ENCODE assay signal across 29 cellular contexts in the genomic region with DNA sequence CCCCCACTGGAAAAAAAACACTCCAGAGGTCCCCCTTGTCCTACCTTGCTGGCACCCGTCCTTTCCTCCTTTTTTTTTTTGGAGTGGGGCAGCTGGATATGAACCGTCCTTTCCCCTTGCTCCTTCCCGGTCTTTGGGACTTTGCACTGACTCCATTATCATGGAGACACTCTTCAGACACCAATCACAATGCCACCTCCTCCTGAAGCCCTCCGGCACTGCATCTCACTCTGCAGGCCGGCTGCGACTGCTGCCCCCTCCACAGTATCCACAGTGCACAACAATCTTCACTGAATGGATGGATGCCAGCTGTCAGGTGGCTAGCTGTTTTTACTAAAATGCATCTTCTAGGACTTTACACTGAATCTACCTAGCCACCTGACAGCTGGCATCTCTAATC. TPM values are rescaled to one million over a fixed set of nuclear protein-coding genes. Genes with fewer than 3 reads are reported as not detected.
DNase-seq lines count a peak whose midpoint lies in the region; ATAC-seq, FAIRE-seq and TF ChIP-seq lines count a peak whose summit lies in the region.
"Had no signal": no experiment of that assay in that cellular context is flagged by ENCODE, and none has a peak within 500 bp of the region (broad histone marks: within the 10 kb centered on the region; RNA-seq: fewer than 3 reads in every experiment).

No MANE protein-coding gene starts in this region.

- peak overlapping the region in 2 of 3 donors; percentile 85 to 90 for H3K27ac Mint-ChIP-seq in CD4-positive, CD25-positive, alpha-beta regulatory T cell
- H3K27ac Mint-ChIP-seq in Caco-2 (ENCODE audit: unreplicated experiment): peak overlapping the region; percentile 70
- peak overlapping the region; percentile 46 for H3K27ac Mint-ChIP-seq in activated T-helper 17 cell treated with anti-CD3 and anti-CD28 coated beads, Interleukin-2, amount 50 U/mL, for 72 hours

- H3K4me1 Mint-ChIP-seq in CD4-positive, CD25-positive, alpha-beta regulatory T cell: peaks cover 0 to 14% (median 3%) of the 10 kb centered on the region in 4 donors
- H3K4me1 Mint-ChIP-seq in Caco-2 (ENCODE audit: low read depth, unreplicated experiment): no peaks in the 10 kb centered on the region
- H3K4me1 Mint-ChIP-seq in activated T-helper 17 cell treated with anti-CD3 and anti-CD28 coated beads, Interleukin-2, amount 50 U/mL, for 72 hours: no peaks in the 10 kb centered on the region

- H3K36me3 Mint-ChIP-seq in CD4-positive, CD25-positive, alpha-beta regulatory T cell: peaks cover 43% of the 10 kb centered on the region
- peaks cover 19% of the 10 kb centered on the region for H3K36me3 Mint-ChIP-seq in Caco-2 (ENCODE audit: insufficient read depth, unreplicated experiment)
- H3K36me3 Mint-ChIP-seq in activated T-helper 17 cell treated with anti-CD3 and anti-CD28 coated beads, Interleukin-2, amount 50 U/mL, for 72 hours (ENCODE audit: low read depth): peaks cover 22% of the 10 kb centered on the region

- TF ChIP-seq CTCF in Caco-2 (IDR thresholded peaks at IDR 0.05; ENCODE audit: insufficient read depth in 1 of 2, low read depth in 1 of 2, low read length in 1 of 2, severe bottlenecking in 1 of 2, unreplicated experiment in 1 of 2) (no peak), pancreas (IDR thresholded peaks at IDR 0.05) (no peak), smooth muscle cell (IDR thresholded peaks at IDR 0.05; ENCODE audit: borderline replicate concordance, insufficient read depth, poor library complexity, severe bottlenecking) (no peak)

- intact Hi-C loops in Caco-2 (cut with micrococcal nuclease; ENCODE audit: unreplicated experiment): no loop called here
- intact Hi-C loops in posterior vena cava (cut with DNase I): no loop called here
- intact Hi-C loops in pancreas (cut with DNase I): no loop called here

- no peaks in the 10 kb centered on the region for H3K27me3 ChIP-seq in CD4-positive, CD25-positive, alpha-beta regulatory T cell (ENCODE audit: control insufficient read depth, insufficient read depth, low read length)
- no peaks in the 10 kb centered on the region for H3K27me3 ChIP-seq in Caco-2 (replicated peaks; ENCODE audit: control insufficient read depth, insufficient read depth, low read length)
- no peaks in the 10 kb centered on the region for H3K27me3 ChIP-seq in pancreas
- no peaks in the 10 kb centered on the region for H3K27me3 ChIP-seq in smooth muscle cell (ENCODE audit: low read depth)
- H3K27me3 ChIP-seq: adrenal gland, body of pancreas, left lung, Peyer's patch, uterus had no signal

- no peaks in the 10 kb centered on the region for H3K27me3 Mint-ChIP-seq in CD4-positive, CD25-positive, alpha-beta regulatory T cell
- no peaks in the 10 kb centered on the region for H3K27me3 Mint-ChIP-seq in Caco-2 (ENCODE audit: insufficient read depth, unreplicated experiment)
- no peaks in the 10 kb centered on the region for H3K27me3 Mint-ChIP-seq in activated T-helper 17 cell treated with anti-CD3 and anti-CD28 coated beads, Interleukin-2, amount 50 U/mL, for 72 hours

- POLR2A ChIA-PET in Caco-2 (lab: Charles Lee): no interaction called here

- no peak overlapping the region for H3K4me3 Mint-ChIP-seq in CD4-positive, CD25-positive, alpha-beta regulatory T cell
- H3K4me3 Mint-ChIP-seq in Caco-2 (ENCODE audit: unreplicated experiment): no peak overlapping the region
- no peak overlapping the region for H3K4me3 Mint-ChIP-seq in activated T-helper 17 cell treated with anti-CD3 and anti-CD28 coated beads, Interleukin-2, amount 50 U/mL, for 72 hours

- H3F3A ChIP-seq in smooth muscle cell (ENCODE audit: low read depth): no peaks in the 10 kb centered on the region

- H2AFZ ChIP-seq in smooth muscle cell (ENCODE audit: low read depth): no peak overlapping the region

- no peaks in the 10 kb centered on the region for H3K9me3 ChIP-seq in CD4-positive, CD25-positive, alpha-beta regulatory T cell (ENCODE audit: control insufficient read depth in 2 of 2, low read length in 2 of 2)
- H3K9me3 ChIP-seq in Caco-2 (no peaks in the 10 kb centered on the region), pancreas (no peaks in the 10 kb centered on the region), smooth muscle cell (replicated peaks; ENCODE audit: low read depth) (no peaks in the 10 kb centered on the region)
- H3K9me3 ChIP-seq: adrenal gland, body of pancreas, left lung, Peyer's patch, uterus had no signal

- no peak for DNase-seq in CD4-positive, CD25-positive, alpha-beta regulatory T cell
- DNase-seq in Caco-2 (peak in 1 of 2 experiments; percentile 1), posterior vena cava (ENCODE audit: low spot score) (peak; percentile 28), pancreas (no peak), smooth muscle cell (lab: John Stamatoyannopoulos, UW; ENCODE audit: unreplicated experiment) (no peak)
- DNase-seq: activated CD4-positive, alpha-beta T cell treated with anti-CD3 and anti-CD28 coated beads for 1 hour; activated CD8-positive, alpha-beta memory T cell treated with anti-CD3 and anti-CD28 coated beads for 24 hours; activated gamma-delta T cell treated with Interleukin-2 at 50 U/mL for 16 hours; EL; GOT3; Karpas-422; NCI-H1436; NCI-H510A; retina; small intestine; stimulated activated CD4-positive, alpha-beta T cell treated with anti-CD3 and anti-CD28 coated beads, Interleukin-2, amount 100 ng/mL, for 24 hours had no signal

- peaks cover 20% of the 10 kb centered on the region for H3K36me3 ChIP-seq in CD4-positive, CD25-positive, alpha-beta regulatory T cell (ENCODE audit: control insufficient read depth, insufficient read depth, low read length)
- H3K36me3 ChIP-seq in Caco-2 (ENCODE audit: control insufficient read depth, insufficient read depth, low read length) (no peaks in the 10 kb centered on the region), pancreas (no peaks in the 10 kb centered on the region), smooth muscle cell (ENCODE audit: low read depth) (no peaks in the 10 kb centered on the region)
- H3K36me3 ChIP-seq: adrenal gland, uterus had no signal

- no peak overlapping the region for H3K27ac ChIP-seq in CD4-positive, CD25-positive, alpha-beta regulatory T cell (ENCODE audit: insufficient read depth, low read length, poor library complexity, severe bottlenecking)
- H3K27ac ChIP-seq in pancreas: no peak overlapping the region
- H3K27ac ChIP-seq in smooth muscle cell (ENCODE audit: low read depth): no peak overlapping the region
- H3K27ac ChIP-seq: adrenal gland, body of pancreas, C4-2B, left lung, Peyer's patch, uterus had no signal

- H3K4me3 ChIP-seq in CD4-positive, CD25-positive, alpha-beta regulatory T cell (ENCODE audit: low read depth, low read length): no peak overlapping the region
- H3K4me3 ChIP-seq in Caco-2 (ENCODE audit: low read depth, low read length) (no peak overlapping the region), pancreas (no peak overlapping the region), smooth muscle cell (no peak overlapping the region)
- H3K4me3 ChIP-seq: adrenal gland, body of pancreas, left lung, Peyer's patch, uterus had no signal

- H3K4me1 ChIP-seq in CD4-positive, CD25-positive, alpha-beta regulatory T cell (ENCODE audit: control insufficient read depth, insufficient read depth, low read length, poor library complexity, severe bottlenecking): peaks cover 4% of the 10 kb centered on the region
- 0 out of 2 replicates have a peak, but pooled peaks cover 3% of the 10 kb centered on the region for H3K4me1 ChIP-seq in Caco-2
- peaks cover 0 to 11% (median 0%) of the 10 kb centered on the region in 3 donors for H3K4me1 ChIP-seq in pancreas
- H3K4me1 ChIP-seq in smooth muscle cell (ENCODE audit: low read depth): no peaks in the 10 kb centered on the region
- H3K4me1 ChIP-seq: uterus had no signal

- H3K4me2 ChIP-seq in smooth muscle cell: no peak overlapping the region

- H4K20me1 ChIP-seq in smooth muscle cell (ENCODE audit: low read depth): no peaks in the 10 kb centered on the region

- no peaks in the 10 kb centered on the region for H3K79me2 ChIP-seq in smooth muscle cell (ENCODE audit: low read depth)

- no peak for ATAC-seq in CD4-positive, CD25-positive, alpha-beta regulatory T cell (ENCODE audit: low read depth in 2 of 2)
- ATAC-seq in activated T-helper 17 cell treated with anti-CD3 and anti-CD28 coated beads, Interleukin-2, amount 50 U/mL, for 72 hours (replicated peaks): no peak
- ATAC-seq in pancreas (no peak), GM21786 (IDR thresholded peaks at IDR 0.05; ENCODE audit: unreplicated experiment) (no peak)
- ATAC-seq: body of pancreas, left lung had no signal

- FAIRE-seq in pancreas (lab: Jason Lieb, UNC): no peak
- FAIRE-seq: endothelial cell of umbilical vein, GM12891, islet of Langerhans, small intestine had no signal

- CTCF ChIA-PET in Caco-2 (lab: Charles Lee): no interaction called here

- no peaks in the 10 kb centered on the region for H3K9me3 Mint-ChIP-seq in CD4-positive, CD25-positive, alpha-beta regulatory T cell
- no peaks in the 10 kb centered on the region for H3K9me3 Mint-ChIP-seq in Caco-2 (ENCODE audit: unreplicated experiment)
- H3K9me3 Mint-ChIP-seq in activated T-helper 17 cell treated with anti-CD3 and anti-CD28 coated beads, Interleukin-2, amount 50 U/mL, for 72 hours: no peaks in the 10 kb centered on the region

- WGBS in pancreas, 2 donors: 88 to 92% methylated on average over 6 of the region's 6 CpGs
- WGBS in smooth muscle cell (ENCODE audit: low lambda C conversion rate): 83% methylated on average over 6 of the region's 6 CpGs

- H3K9ac ChIP-seq in smooth muscle cell (ENCODE audit: low read depth): no peak overlapping the region

- BruUV-seq in Caco-2 (replicated peaks; lab: Mats Ljungman, UMichigan): no TSS peak

RNA-seq across cellular contexts. Expression of gene RGL4, which starts 12.7 kb away (rescaled TPM):
- 22.1 TPM for total RNA-seq in CD4-positive, CD25-positive, alpha-beta regulatory T cell
- 10 to 100 TPM; 71.3 to 85.0 (median 83.5) TPM for polyA plus RNA-seq in CD4-positive, CD25-positive, alpha-beta regulatory T cell
- total RNA-seq in Caco-2 (2022): not detected in 2 replicates
- 10 to 100 TPM in 1 of 2 donors, 1 to 10 TPM in 1; 4.1 to 10.4 TPM for total RNA-seq in activated T-helper 17 cell treated with anti-CD3 and anti-CD28 coated beads, Interleukin-2, amount 50 U/mL, for 72 hours
- total RNA-seq in posterior vena cava: 1 to 10 TPM in 1 of 2 donors, under 1 TPM in 1; 0.24 to 1.7 TPM
- under 1 TPM in 2 of 6 donors, not detected in 4; 0.50 to 0.95 TPM for total RNA-seq in pancreas
- polyA plus RNA-seq in pancreas: under 1 TPM; 0.42 to 0.72 TPM
- total RNA-seq in smooth muscle cell: not detected in 2 replicates
- polyA plus RNA-seq in smooth muscle cell: 0.23 and 0.43 TPM in 2 replicates
- total RNA-seq: body of pancreas, dermis microvascular lymphatic vessel endothelial cell, endothelial cell of umbilical vein, osteoblast, Peyer's patch had no signal
- polyA plus RNA-seq: endothelial cell of umbilical vein had no signal

RNA-seq across cellular contexts. Expression of gene DRICH1, which starts 46.0 kb away (rescaled TPM):
- not detected for total RNA-seq in CD4-positive, CD25-positive, alpha-beta regulatory T cell
- under 1 TPM in 1 of 4 donors, not detected in 3; 0.56 TPM for polyA plus RNA-seq in CD4-positive, CD25-positive, alpha-beta regulatory T cell
- total RNA-seq in Caco-2 (2022) (4.7 and 4.8 TPM in 2 replicates), posterior vena cava (under 1 TPM; 0.19 to 0.42 TPM), pancreas (1 to 10 TPM in 1 of 6 donors, under 1 TPM in 4, not detected in 1; 0.18 to 1.2 (median 0.58) TPM), smooth muscle cell (not detected in 2 replicates)
- under 1 TPM in 1 of 2 donors, not detected in 1; 0.40 TPM for total RNA-seq in activated T-helper 17 cell treated with anti-CD3 and anti-CD28 coated beads, Interleukin-2, amount 50 U/mL, for 72 hours
- polyA plus RNA-seq in pancreas (1 to 10 TPM; 2.5 to 3.2 TPM), smooth muscle cell (not detected in 2 replicates)
- total RNA-seq: body of pancreas, dermis microvascular lymphatic vessel endothelial cell, endothelial cell of umbilical vein had no signal
